Comparison of ENCODE assay signal across 8 cellular contexts in genomic region chr4:88033309-88033708, GRCh38. TPM values are rescaled to one million over a fixed set of nuclear protein-coding genes. Genes with fewer than 3 reads are reported as not detected.
DNase-seq lines count a peak whose midpoint lies in the region; TF ChIP-seq lines count a peak whose summit lies in the region.

No MANE protein-coding gene starts in this region.

- no peak overlapping the region for H4K91ac ChIP-seq in neuronal stem cell (ENCODE audit: low read depth, low read length, poor library complexity)

- H3K4me1 ChIP-seq in neuronal stem cell (ENCODE audit: control insufficient read depth in 2 of 2, insufficient read depth in 1 of 2, low read depth in 1 of 2, low read length in 2 of 2), result no peaks in the 10 kb centered on the region

- no peak overlapping the region for H2BK5ac ChIP-seq in neuronal stem cell (ENCODE audit: low read length)

- no peak overlapping the region for H3K14ac ChIP-seq in neuronal stem cell (ENCODE audit: low read length)

- no peak overlapping the region for H2BK15ac ChIP-seq in neuronal stem cell (ENCODE audit: low read length)

- H2BK120ac ChIP-seq in neuronal stem cell (ENCODE audit: low read depth, low read length), result no peak overlapping the region

- peaks cover 22% of the 10 kb centered on the region for H3K36me3 ChIP-seq in H7 (replicated peaks; ENCODE audit: control insufficient read depth, insufficient read depth, low read length)
- peaks cover 26 to 99% of the 10 kb centered on the region in 2 donors for H3K36me3 ChIP-seq in neuronal stem cell (replicated peaks in 1 of 2; ENCODE audit: control insufficient read depth in 2 of 2, insufficient read depth in 2 of 2, low read length in 2 of 2)

- H3K23ac ChIP-seq in neuronal stem cell (ENCODE audit: low read depth, low read length, poor library complexity), result no peak overlapping the region

- no peak overlapping the region for H4K8ac ChIP-seq in neuronal stem cell (ENCODE audit: low read depth, low read length)

- no peak overlapping the region for H3K27ac ChIP-seq in neuronal stem cell (replicated peaks; ENCODE audit: low read length)

- no peak overlapping the region for H2BK12ac ChIP-seq in neuronal stem cell (ENCODE audit: low read length)

- H3K4me3 ChIP-seq in H7 (ENCODE audit: insufficient read depth, low read depth, low read length) (no peak overlapping the region), fibroblast of mammary gland (ENCODE audit: control insufficient read depth, low read depth, low read length) (no peak overlapping the region), neuronal stem cell (ENCODE audit: low read length in 2 of 2) (no peak overlapping the region)

- no peak overlapping the region for H3K9ac ChIP-seq in neuronal stem cell (ENCODE audit: low read depth, low read length, poor library complexity)

- H2AFZ ChIP-seq in neuronal stem cell (ENCODE audit: low read length), result no peak overlapping the region

- H3K18ac ChIP-seq in neuronal stem cell (ENCODE audit: low read length), result no peak overlapping the region

- H3K79me1 ChIP-seq in neuronal stem cell (ENCODE audit: low read depth, low read length), result no peaks in the 10 kb centered on the region

- DNase-seq in SHP77 (lab: John Stamatoyannopoulos, UW) (peak; percentile 26 to 33), SHP77 treated with DMSO at 0.1 percent for 48 hours (lab: John Stamatoyannopoulos, UW) (no peak), H7 (peak; percentile 32), NCI-H1092 treated with DMSO at 0.1 percent for 48 hours (lab: John Stamatoyannopoulos, UW) (peak; percentile 16), fibroblast of mammary gland (ENCODE audit: low read depth) (peak; percentile 75), neuronal stem cell (ENCODE audit: low spot score) (peak; percentile 35), middle frontal gyrus (ENCODE audit: extremely low spot score, low spot score) (no peak)
- DNase-seq in activated CD4-positive, alpha-beta T cell treated with anti-CD3 and anti-CD28 coated beads for 48 hours, result peak; percentile 42

- no peak overlapping the region for H3K4ac ChIP-seq in neuronal stem cell (ENCODE audit: low read length)

- no peaks in the 10 kb centered on the region for H3K27me3 ChIP-seq in H7 (ENCODE audit: control insufficient read depth, insufficient read depth, low read length)
- no peaks in the 10 kb centered on the region for H3K27me3 ChIP-seq in neuronal stem cell (ENCODE audit: control insufficient read depth in 3 of 3, insufficient read depth in 3 of 3, low read depth in 1 of 3, low read length in 3 of 3)

- H3K9me3 ChIP-seq in neuronal stem cell (replicated peaks in 1 of 2; ENCODE audit: control insufficient read depth in 2 of 2, insufficient read depth in 1 of 2, low read depth in 1 of 2, low read length in 2 of 2), result no peaks in the 10 kb centered on the region

- H2AK5ac ChIP-seq in neuronal stem cell (ENCODE audit: low read depth, low read length), result no peak overlapping the region

- TF ChIP-seq CTCF in fibroblast of mammary gland (conservative IDR thresholded peaks at IDR 0.05; ENCODE audit: control insufficient read depth, insufficient read depth, low read depth, low read length), result peak; percentile 73

- H3K4me2 ChIP-seq in neuronal stem cell (ENCODE audit: insufficient read depth, low read length, poor library complexity, severe bottlenecking), result no peak overlapping the region

RNA-seq across cellular contexts. Expression of gene PKD2, which starts 25.9 kb away (rescaled TPM):
- 16.6 and 19.4 TPM in 2 replicates for total RNA-seq in H7 (2014; rRNA removed; shearing (Covaris generic))
- 10.3 TPM for polyA plus RNA-seq in neuronal stem cell (2013, experiment 1 of 2)
- polyA plus RNA-seq in neuronal stem cell (2013, experiment 2 of 2), result 11.0 TPM

RNA-seq across cellular contexts. Expression of gene SPP1, which starts 57.8 kb away (rescaled TPM):
- 88.2 and 98.0 TPM in 2 replicates for total RNA-seq in H7 (2014; rRNA removed; shearing (Covaris generic))
- 1.2 TPM for polyA plus RNA-seq in neuronal stem cell (2013, experiment 1 of 2)
- polyA plus RNA-seq in neuronal stem cell (2013, experiment 2 of 2), result 1.6 TPM

Comparison
In these comparisons a context has a peak if more than half of its experiments do, and no peak if none do; other contexts are left out.
1. DNase-seq: peak in SHP77 (2 of 2), H7 (single experiment), NCI-H1092 treated with DMSO at 0.1 percent for 48 hours (single experiment), activated CD4-positive, alpha-beta T cell treated with anti-CD3 and anti-CD28 coated beads for 48 hours (single experiment), fibroblast of mammary gland (single experiment) and neuronal stem cell (single experiment); none in SHP77 treated with DMSO at 0.1 percent for 48 hours (single experiment) and middle frontal gyrus (single experiment).